8 cellular contexts compared by ENCODE assay signal in the genomic region with DNA sequence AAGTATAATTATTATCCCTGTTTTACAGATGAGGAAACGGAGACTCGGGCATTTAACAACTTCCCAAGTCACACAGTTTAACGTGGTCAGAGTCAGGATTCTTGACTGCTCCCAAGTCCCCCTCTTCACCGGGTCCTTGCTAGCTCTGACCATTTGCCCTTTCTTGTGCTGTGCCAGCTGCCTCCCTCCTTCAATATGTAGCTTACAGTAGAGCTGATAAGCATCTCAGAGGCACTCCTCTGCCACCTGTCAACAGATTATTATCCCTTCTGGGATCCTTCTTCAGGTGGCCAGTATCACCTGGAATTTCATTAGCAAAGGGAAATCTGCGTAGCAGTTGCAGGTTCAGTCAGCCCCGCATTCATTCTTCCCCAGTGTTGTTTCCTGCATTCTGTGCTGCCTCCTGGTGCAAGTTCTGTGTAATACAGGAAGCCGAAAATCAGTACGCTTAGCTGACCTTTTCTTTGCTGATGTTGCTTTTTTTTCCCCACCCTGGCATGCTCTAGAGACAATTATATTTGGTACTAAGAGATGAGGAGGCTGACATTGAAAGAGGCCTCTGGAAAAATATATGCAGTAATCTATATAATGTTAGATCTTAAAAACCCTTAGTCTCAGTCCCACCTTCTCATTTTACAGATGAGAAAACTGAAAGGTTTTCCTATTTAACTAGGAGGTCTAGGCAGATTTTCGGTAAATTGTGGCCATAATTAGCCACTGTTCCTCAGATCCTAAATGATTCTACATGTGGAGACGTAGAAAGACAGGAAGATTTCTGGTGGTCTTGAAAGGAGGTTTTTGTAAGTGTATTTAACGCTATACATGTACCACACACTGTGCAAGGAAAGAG. TPM values are rescaled to one million over a fixed set of nuclear protein-coding genes. Genes with fewer than 3 reads are reported as not detected.
DNase-seq lines count a peak whose midpoint lies in the region; ATAC-seq and TF ChIP-seq lines count a peak whose summit lies in the region.

No MANE protein-coding gene starts in this region.

- ATAC-seq in HG02623 (IDR thresholded peaks at IDR 0.05; ENCODE audit: unreplicated experiment) (peak; percentile 50), PC-3 (peak; percentile 47; the same call in 1 of the 2 replicates), Right ventricle myocardium superior (ENCODE audit: poor library complexity) (peak; percentile 89)

- no peaks in the 10 kb centered on the region for H3K9me3 Mint-ChIP-seq in activated T-helper 2 cell treated with anti-CD3 and anti-CD28 coated beads, Interferon-gamma antibody, Interleukin-2, Interleukin-4, amounts not matched to agents 10 μg/mL and 5 μg/mL and 100 μg/mL, durations not matched to agents 14 hours and 24 hours and 36 hours
- no peaks in the 10 kb centered on the region for H3K9me3 Mint-ChIP-seq in progenitor cell of endocrine pancreas (ENCODE audit: low read depth)

- H3K4me1 ChIP-seq in PC-3 (ENCODE audit: insufficient read depth, low read length), result peaks cover 10% of the 10 kb centered on the region

- H3K27me3 Mint-ChIP-seq in activated T-helper 2 cell treated with anti-CD3 and anti-CD28 coated beads, Interferon-gamma antibody, Interleukin-2, Interleukin-4, amounts not matched to agents 10 μg/mL and 5 μg/mL and 100 μg/mL, durations not matched to agents 14 hours and 24 hours and 36 hours (ENCODE audit: low read depth), result no peaks in the 10 kb centered on the region
- no peaks in the 10 kb centered on the region for H3K27me3 Mint-ChIP-seq in progenitor cell of endocrine pancreas

- H4K20me1 ChIP-seq in PC-3 (ENCODE audit: low read length), result no peaks in the 10 kb centered on the region

- H3K27ac Mint-ChIP-seq in activated T-helper 2 cell treated with anti-CD3 and anti-CD28 coated beads, Interferon-gamma antibody, Interleukin-2, Interleukin-4, amounts not matched to agents 10 μg/mL and 5 μg/mL and 100 μg/mL, durations not matched to agents 14 hours and 24 hours and 36 hours, result no peak overlapping the region
- no peak overlapping the region for H3K27ac Mint-ChIP-seq in progenitor cell of endocrine pancreas

- no peaks in the 10 kb centered on the region for H3K79me2 ChIP-seq in PC-3 (ENCODE audit: low read length)

- no peaks in the 10 kb centered on the region for H3K9me2 ChIP-seq in PC-3 (replicated peaks; ENCODE audit: low read length)

- no peaks in the 10 kb centered on the region for H3F3A ChIP-seq in PC-3 (ENCODE audit: low read length, unreplicated experiment)

- no peak overlapping the region for H3K4me3 ChIP-seq in PC-3 (ENCODE audit: low read length)

- no peaks in the 10 kb centered on the region for H3K36me3 ChIP-seq in PC-3 (ENCODE audit: low read depth, low read length)

- H3K9me3 ChIP-seq in PC-3 (ENCODE audit: low read length), result no peaks in the 10 kb centered on the region

- no TSS peak for BruUV-seq in PC-3 (replicated peaks; lab: Mats Ljungman, UMichigan)

- H3K4me3 Mint-ChIP-seq in activated T-helper 2 cell treated with anti-CD3 and anti-CD28 coated beads, Interferon-gamma antibody, Interleukin-2, Interleukin-4, amounts not matched to agents 10 μg/mL and 5 μg/mL and 100 μg/mL, durations not matched to agents 14 hours and 24 hours and 36 hours (ENCODE audit: low read depth), result no peak overlapping the region
- H3K4me3 Mint-ChIP-seq in progenitor cell of endocrine pancreas (ENCODE audit: low read depth), result no peak overlapping the region

- H3K36me3 Mint-ChIP-seq in activated T-helper 2 cell treated with anti-CD3 and anti-CD28 coated beads, Interferon-gamma antibody, Interleukin-2, Interleukin-4, amounts not matched to agents 10 μg/mL and 5 μg/mL and 100 μg/mL, durations not matched to agents 14 hours and 24 hours and 36 hours (ENCODE audit: low read depth), result no peaks in the 10 kb centered on the region
- H3K36me3 Mint-ChIP-seq in progenitor cell of endocrine pancreas (ENCODE audit: insufficient read depth), result peaks cover 7% of the 10 kb centered on the region

- no peak overlapping the region for H3K9ac ChIP-seq in PC-3 (ENCODE audit: low read length)

- POLR2A ChIA-PET in PC-3 (lab: Charles Lee; ENCODE audit: unreplicated experiment), result no interaction called here

- intact Hi-C loops in PC-3 (cut with micrococcal nuclease) (loop anchor here (2.0 kb wide), 1 partner anchor 239 kb away; no protein-coding TSS in a partner anchor), Right ventricle myocardium superior (cut with DNase I) (loop anchor here (2.0 to 10.0 kb wide), 2 partner anchors 51 to 125 kb away; no protein-coding TSS in a partner anchor)
- intact Hi-C loops in activated T-helper 2 cell treated with anti-CD3 and anti-CD28 coated beads, Interferon-gamma antibody, Interleukin-2, Interleukin-4, amounts not matched to agents 10 μg/mL and 5 μg/mL and 100 μg/mL, durations not matched to agents 14 hours and 24 hours and 36 hours (cut with micrococcal nuclease), result loop anchor here (1.0 to 2.0 kb wide), 2 partner anchors 37 to 126 kb away; no protein-coding TSS in a partner anchor

- no peak overlapping the region for H3K27ac ChIP-seq in PC-3 (ENCODE audit: low read length)

- TF ChIP-seq CTCF in PC-3 (conservative IDR thresholded peaks at IDR 0.05; ENCODE audit: low read depth, low read length), result peak; percentile 76
- peak; percentile 75 for TF ChIP-seq CTCF in progenitor cell of endocrine pancreas (IDR thresholded peaks at IDR 0.05; ENCODE audit: unreplicated experiment)

- H3K4me2 ChIP-seq in PC-3 (ENCODE audit: low read length), result no peak overlapping the region

- CTCF ChIA-PET in PC-3 (lab: Charles Lee), result interaction anchor here (0.6 to 2.3 kb wide), 4 partner anchors 38 to 126 kb away, joined by 3 to 63 read pairs (median 4); no protein-coding TSS in a partner anchor

- H3K4me1 Mint-ChIP-seq in activated T-helper 2 cell treated with anti-CD3 and anti-CD28 coated beads, Interferon-gamma antibody, Interleukin-2, Interleukin-4, amounts not matched to agents 10 μg/mL and 5 μg/mL and 100 μg/mL, durations not matched to agents 14 hours and 24 hours and 36 hours (ENCODE audit: low read depth), result peaks cover 2% of the 10 kb centered on the region
- H3K4me1 Mint-ChIP-seq in progenitor cell of endocrine pancreas (ENCODE audit: low read depth), result peaks cover 3% of the 10 kb centered on the region

- peak; percentile 28 for DNase-seq in NCI-H1092 treated with DMSO at 0.1 percent for 48 hours (lab: John Stamatoyannopoulos, UW)
- DNase-seq in NCI-H1092 (lab: John Stamatoyannopoulos, UW), result no peak
- DNase-seq in PC-3, result peak; percentile 64
- peak; percentile 29 for DNase-seq in activated T-helper 2 cell treated with anti-CD3 and anti-CD28 coated beads, Interferon-gamma antibody, Interleukin-2, Interleukin-4, amounts not matched to agents 10 μg/mL and 5 μg/mL and 100 μg/mL, durations not matched to agents 14 hours and 24 hours and 36 hours (ENCODE audit: low spot score)
- no peak for DNase-seq in Right ventricle myocardium superior
- peak; percentile 36 for DNase-seq in progenitor cell of endocrine pancreas (ENCODE audit: low spot score, unreplicated experiment)
- DNase-seq in GF-D8 (lab: John Stamatoyannopoulos, UW), result no peak

- H2AFZ ChIP-seq in PC-3 (ENCODE audit: low read length), result no peak overlapping the region

- no peaks in the 10 kb centered on the region for H3K27me3 ChIP-seq in PC-3 (ENCODE audit: low read length)

RNA-seq across cellular contexts. Expression of a gene that starts 24.8 kb away (rescaled TPM):
- 0.95 and 1.4 TPM in 2 replicates for total RNA-seq in PC-3 (2014; rRNA removed)
- 1.2 and 1.7 TPM in 2 replicates for total RNA-seq in activated T-helper 2 cell treated with anti-CD3 and anti-CD28 coated beads, Interferon-gamma antibody, Interleukin-2, Interleukin-4, amounts not matched to agents 10 μg/mL and 5 μg/mL and 100 μg/mL, durations not matched to agents 14 hours and 24 hours and 36 hours
- 7.3 TPM for total RNA-seq in Right ventricle myocardium superior
- total RNA-seq in progenitor cell of endocrine pancreas, result 7.4 and 8.1 TPM in 2 replicates

RNA-seq across cellular contexts. Expression of a gene that starts 38.7 kb away (rescaled TPM):
- total RNA-seq in PC-3 (2014; rRNA removed), result 5.2 and 6.0 TPM in 2 replicates
- total RNA-seq in activated T-helper 2 cell treated with anti-CD3 and anti-CD28 coated beads, Interferon-gamma antibody, Interleukin-2, Interleukin-4, amounts not matched to agents 10 μg/mL and 5 μg/mL and 100 μg/mL, durations not matched to agents 14 hours and 24 hours and 36 hours, result 4.0 and 5.8 TPM in 2 replicates
- total RNA-seq in Right ventricle myocardium superior, result 4.3 TPM
- total RNA-seq in progenitor cell of endocrine pancreas, result 4.0 and 5.0 TPM in 2 replicates

RNA-seq across cellular contexts. Expression of a gene that starts 53.3 kb away (rescaled TPM):
- total RNA-seq in PC-3 (2014; rRNA removed) (35.5 and 43.9 TPM in 2 replicates), Right ventricle myocardium superior (17.6 TPM), progenitor cell of endocrine pancreas (37.4 and 40.0 TPM in 2 replicates)
- 64.3 and 66.0 TPM in 2 replicates for total RNA-seq in activated T-helper 2 cell treated with anti-CD3 and anti-CD28 coated beads, Interferon-gamma antibody, Interleukin-2, Interleukin-4, amounts not matched to agents 10 μg/mL and 5 μg/mL and 100 μg/mL, durations not matched to agents 14 hours and 24 hours and 36 hours

Comparison
In these comparisons a context has a peak if more than half of its experiments do, and no peak if none do; other contexts are left out.
1. DNase-seq: peak in NCI-H1092 treated with DMSO at 0.1 percent for 48 hours (single experiment), PC-3 (single experiment), activated T-helper 2 cell treated with anti-CD3 and anti-CD28 coated beads, Interferon-gamma antibody, Interleukin-2, Interleukin-4, amounts not matched to agents 10 μg/mL and 5 μg/mL and 100 μg/mL, durations not matched to agents 14 hours and 24 hours and 36 hours (single experiment) and progenitor cell of endocrine pancreas (single experiment); none in NCI-H1092 (single experiment), Right ventricle myocardium superior (single experiment) and GF-D8 (single experiment).
2. Peak in every context shown above with its lines, with median percentiles within 50 percentile points of each other: ATAC-seq.